In the genomic region with DNA sequence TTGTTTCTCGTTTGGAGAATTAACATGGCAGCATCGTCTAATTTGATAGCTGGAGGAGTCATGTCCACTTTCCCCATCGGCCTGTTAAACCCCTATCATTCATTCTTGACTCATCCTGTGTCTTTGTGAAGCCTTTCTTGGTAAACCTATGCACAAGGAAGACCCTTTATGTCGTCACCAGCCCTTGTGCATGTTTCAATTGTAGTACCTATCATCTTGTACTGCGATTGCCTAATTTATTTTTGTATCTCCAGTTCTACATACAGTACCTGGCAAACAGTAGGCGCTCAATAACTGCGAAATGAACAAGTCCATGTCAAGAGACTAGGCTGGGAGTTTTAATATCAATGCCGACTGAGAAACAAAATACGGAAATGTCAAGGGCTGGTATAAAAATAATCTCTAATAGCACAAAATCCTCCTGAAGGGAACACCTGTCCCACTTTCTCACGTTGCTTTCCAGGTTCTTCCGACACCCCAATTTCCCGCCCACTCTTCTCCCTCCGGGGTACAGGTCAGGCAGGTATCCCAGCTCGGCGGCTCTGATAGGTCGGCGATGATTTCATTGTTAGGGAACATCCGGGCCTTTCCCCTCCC, we compare ENCODE assay signal across 8 cellular contexts. TPM values are rescaled to one million over a fixed set of nuclear protein-coding genes. Genes with fewer than 3 reads are reported as not detected.
DNase-seq lines count a peak whose midpoint lies in the region; ATAC-seq and TF ChIP-seq lines count a peak whose summit lies in the region.

No MANE protein-coding gene starts in this region.

- peaks cover 9 to 33% (median 12%) of the 10 kb centered on the region in 3 donors for H3K4me1 ChIP-seq in esophagus squamous epithelium

- POLR2A ChIA-PET in RWPE1 (lab: Yijun Ruan, JAX; ENCODE audit: low non-redundant PET), result interaction anchor here (0.6 kb wide), 1 partner anchor 415 kb away, joined by 9 read pairs; no protein-coding TSS in a partner anchor

- no peak for TF ChIP-seq POLR2A in esophagus squamous epithelium (IDR thresholded peaks at IDR 0.05)

- no peaks in the 10 kb centered on the region for H3K9me3 ChIP-seq in esophagus squamous epithelium

- no peak for ATAC-seq in GM19397 (IDR thresholded peaks at IDR 0.05; ENCODE audit: unreplicated experiment)
- ATAC-seq in activated CD4-positive, CD25-positive, alpha-beta regulatory T cell treated with anti-CD3 and anti-CD28 coated beads, Interleukin-2, amount 50 U/mL, for 24 hours, result no peak

- H3K4me3 ChIP-seq in GM12864 (ENCODE audit: low read depth, low read length) (peak overlapping the region; percentile 83), esophagus squamous epithelium (peak overlapping the region; percentile 31 to 65 (median 54)), retinal pigment epithelial cell (ENCODE audit: low read length) (peak overlapping the region; percentile 75)

- TF ChIP-seq CTCF in GM12864 (IDR thresholded peaks at IDR 0.05; ENCODE audit: low read depth, low read length, missing control alignments), result no peak
- TF ChIP-seq CTCF in RWPE1 (conservative IDR thresholded peaks at IDR 0.05; ENCODE audit: low read depth), result no peak
- TF ChIP-seq CTCF in esophagus squamous epithelium (IDR thresholded peaks at IDR 0.05), result no peak
- no peak for TF ChIP-seq CTCF in retinal pigment epithelial cell (conservative IDR thresholded peaks at IDR 0.05; ENCODE audit: low read depth, low read length)

- CTCF ChIA-PET in RWPE1 (lab: Yijun Ruan, JAX), result no interaction called here

- WGBS in esophagus squamous epithelium, 2 donors, result 33 to 34% methylated on average over 18 of the region's 18 CpGs

- H3K36me3 ChIP-seq in esophagus squamous epithelium, result no peaks in the 10 kb centered on the region

- H3K27ac ChIP-seq in RWPE1 (peak overlapping the region; percentile 97), esophagus squamous epithelium (peak overlapping the region; percentile 86 to 97 (median 94))

- H3K27me3 ChIP-seq in esophagus squamous epithelium, result peaks cover 0 to 4% (median 0%) of the 10 kb centered on the region in 4 donors

- DNase-seq in GM12864 (ENCODE audit: low read depth), result no peak
- no peak for DNase-seq in RWPE1 (ENCODE audit: low spot score)
- DNase-seq in esophagus squamous epithelium (lab: John Stamatoyannopoulos, UW), result no peak
- DNase-seq in retinal pigment epithelial cell (ENCODE audit: low read depth), result no peak
- no peak for DNase-seq in NCI-H2081 (lab: John Stamatoyannopoulos, UW)
- no peak for DNase-seq in NCI-H2171 (lab: John Stamatoyannopoulos, UW)

- intact Hi-C loops in esophagus squamous epithelium (cut with DNase I), result no loop called here

RNA-seq across cellular contexts. Expression of a gene that starts 1.3 kb away (rescaled TPM):
- 10 to 100 TPM; 14.9 to 53.8 (median 19.1) TPM for total RNA-seq in esophagus squamous epithelium
